In genomic region chr21:43974791-43975468, GRCh38 we compare ENCODE assay signal across 11 cellular contexts. TPM values are rescaled to one million over a fixed set of nuclear protein-coding genes. Genes with fewer than 3 reads are reported as not detected.
DNase-seq lines count a peak whose midpoint lies in the region; ATAC-seq, FAIRE-seq and TF ChIP-seq lines count a peak whose summit lies in the region.
"Had no signal": no experiment of that assay in that cellular context is flagged by ENCODE, and none has a peak within 500 bp of the region (broad histone marks: within the 10 kb centered on the region; RNA-seq: fewer than 3 reads in every experiment).

No MANE protein-coding gene starts in this region.

- H3K9me3 Mint-ChIP-seq in T-cell, result no peaks in the 10 kb centered on the region
- H3K9me3 Mint-ChIP-seq: activated naive CD4-positive, alpha-beta T cell treated with anti-CD3 and anti-CD28 coated beads for 36 hours had no signal

- TF ChIP-seq EP300 in upper lobe of left lung (IDR thresholded peaks at IDR 0.05), result no peak

- H3K4me3 ChIP-seq in left ventricle myocardium inferior, result no peak overlapping the region
- H3K4me3 ChIP-seq in keratinocyte (ENCODE audit: control insufficient read depth in 2 of 3, extremely low read depth in 1 of 3, insufficient read depth in 2 of 3, low read depth in 1 of 3, low read length in 3 of 3), result no peak overlapping the region
- no peak overlapping the region for H3K4me3 ChIP-seq in upper lobe of left lung
- H3K4me3 ChIP-seq: Peyer's patch, tibial nerve had no signal

- CTCF ChIA-PET in T-cell (lab: Charles Lee), result interaction anchor here (0.6 to 2.4 kb wide), 3 partner anchors 93 to 164 kb away, joined by 4 to 9 read pairs (median 8); no protein-coding TSS in a partner anchor

- POLR2A ChIA-PET in T-cell (lab: Charles Lee), result interaction anchor here in 1 of 2 donors (0.5 to 0.7 kb wide), 2 partner anchors 48 to 1503 kb away, joined by 3 to 6 read pairs; no protein-coding TSS in a partner anchor

- H3K36me3 ChIP-seq in left ventricle myocardium inferior (peaks cover 71% of the 10 kb centered on the region), keratinocyte (ENCODE audit: control insufficient read depth in 2 of 2, extremely low read depth in 1 of 2, insufficient read depth in 2 of 2, low read length in 2 of 2) (peaks cover 7 to 10% of the 10 kb centered on the region in 2 experiments), upper lobe of left lung (peaks cover 9 to 52% (median 45%) of the 10 kb centered on the region in 4 donors)

- H3K9me3 ChIP-seq in left ventricle myocardium inferior (replicated peaks) (no peaks in the 10 kb centered on the region), keratinocyte (ENCODE audit: control insufficient read depth, low read depth, low read length) (no peaks in the 10 kb centered on the region), upper lobe of left lung (no peaks in the 10 kb centered on the region)
- H3K9me3 ChIP-seq: Peyer's patch, tibial nerve had no signal

- H3K27me3 ChIP-seq in left ventricle myocardium inferior (ENCODE audit: low read depth) (no peaks in the 10 kb centered on the region), keratinocyte (ENCODE audit: control insufficient read depth, extremely low read depth, insufficient read depth, low read length) (no peaks in the 10 kb centered on the region), upper lobe of left lung (no peaks in the 10 kb centered on the region)
- H3K27me3 ChIP-seq: Peyer's patch, tibial nerve had no signal

- WGBS in upper lobe of left lung, 2 donors, result 83 to 90% methylated on average over 15 to 16 of the region's 16 CpGs

- no peak overlapping the region for H3K27ac Mint-ChIP-seq in T-cell
- H3K27ac Mint-ChIP-seq: activated naive CD4-positive, alpha-beta T cell treated with anti-CD3 and anti-CD28 coated beads for 36 hours had no signal

- no peaks in the 10 kb centered on the region for H3K79me2 ChIP-seq in keratinocyte (ENCODE audit: control insufficient read depth, insufficient read depth, low read length)

- no peak for TF ChIP-seq POLR2A in upper lobe of left lung (IDR thresholded peaks at IDR 0.05)

- no peak overlapping the region for H3K9ac ChIP-seq in keratinocyte (ENCODE audit: control insufficient read depth, extremely low read depth, insufficient read depth, low read length)

- no peak overlapping the region for H3K4me3 Mint-ChIP-seq in T-cell
- H3K4me3 Mint-ChIP-seq: activated naive CD4-positive, alpha-beta T cell treated with anti-CD3 and anti-CD28 coated beads for 36 hours had no signal

- H4K20me1 ChIP-seq in keratinocyte (ENCODE audit: control insufficient read depth, extremely low read depth, insufficient read depth, low read length), result no peaks in the 10 kb centered on the region

- peak overlapping the region; percentile 34 for H3K4me2 ChIP-seq in keratinocyte (ENCODE audit: control insufficient read depth, extremely low read depth, insufficient read depth, low read depth, low read length)

- H3K27ac ChIP-seq in left ventricle myocardium inferior (replicated peaks), result no peak overlapping the region
- no peak overlapping the region for H3K27ac ChIP-seq in keratinocyte (ENCODE audit: control insufficient read depth, insufficient read depth, low read length)
- no peak overlapping the region for H3K27ac ChIP-seq in upper lobe of left lung
- H3K27ac ChIP-seq: Peyer's patch had no signal

- H3K4me1 ChIP-seq in left ventricle myocardium inferior (peaks cover 13% of the 10 kb centered on the region), keratinocyte (ENCODE audit: control insufficient read depth, extremely low read depth, insufficient read depth, low read length) (no peaks in the 10 kb centered on the region), upper lobe of left lung (peaks cover 3 to 23% (median 14%) of the 10 kb centered on the region in 4 donors)

- dilution Hi-C loops in keratinocyte (cut with MboI; ENCODE audit: extremely low pct_ligation_motif_present, low sequenced_read_pairs), result no loop called here

- DNase-seq in Right ventricle myocardium inferior (ENCODE audit: missing footprints) (no peak), left ventricle myocardium inferior (no peak), T-cell (no peak), keratinocyte (ENCODE audit: low read depth, low spot score) (no peak), upper lobe of left lung (no peak), HuH-7 (ENCODE audit: low spot score) (no peak)
- no peak for DNase-seq in stimulated activated naive CD4-positive, alpha-beta T cell treated with Interleukin-2 at 50 U/mL for 16 hours (lab: John Stamatoyannopoulos, UW)

- H2AFZ ChIP-seq in keratinocyte (ENCODE audit: control insufficient read depth, low read length), result no peak overlapping the region

- intact Hi-C loops in Right ventricle myocardium inferior (cut with DNase I) (loop anchor here (1.0 to 5.0 kb wide), 3 partner anchors 38 to 165 kb away; no protein-coding TSS in a partner anchor), left ventricle myocardium inferior (cut with micrococcal nuclease) (no loop called here)

- H3K9me1 ChIP-seq in keratinocyte (ENCODE audit: control insufficient read depth, extremely low read depth, insufficient read depth, low read length), result no peaks in the 10 kb centered on the region

- H3K36me3 Mint-ChIP-seq in T-cell, result peaks cover 17% of the 10 kb centered on the region

- ATAC-seq in Right ventricle myocardium inferior (peak; percentile 11), T-cell (replicated peaks in 1 of 4) (peak in 3 of 4 experiments; percentile 13 to 38 (median 21)), upper lobe of left lung (ENCODE audit: low FRiP score in 2 of 2) (peak; percentile 2 to 16), HG03439 (IDR thresholded peaks at IDR 0.05; ENCODE audit: unreplicated experiment) (no peak)

- TF ChIP-seq CTCF in left ventricle myocardium inferior (IDR thresholded peaks at IDR 0.05; ENCODE audit: borderline replicate concordance) (no peak), keratinocyte (optimal IDR thresholded peaks at IDR 0.05 in 1 of 3, IDR thresholded peaks at IDR 0.05 in 1 of 3, conservative IDR thresholded peaks at IDR 0.05 in 1 of 3; ENCODE audit: extremely low read depth in 1 of 3, insufficient read depth in 2 of 3, low read length in 3 of 3) (no peak), upper lobe of left lung (IDR thresholded peaks at IDR 0.05) (no peak)

- H3K4me1 Mint-ChIP-seq in T-cell, result peaks cover 11 to 17% (median 13%) of the 10 kb centered on the region in 3 donors

- no peaks in the 10 kb centered on the region for H3K27me3 Mint-ChIP-seq in T-cell

- no peak for FAIRE-seq in keratinocyte (lab: Jason Lieb, UNC)

RNA-seq across cellular contexts. Expression of gene TRAPPC10, which starts 37.2 kb away (rescaled TPM):
- total RNA-seq in Right ventricle myocardium inferior (20.3 TPM), left ventricle myocardium inferior (21.4 TPM), T-cell (100 to 1,000 TPM in 2 of 5 donors, 10 to 100 TPM in 3; 82.5 to 144 (median 92.2) TPM), upper lobe of left lung (10 to 100 TPM; 36.3 to 46.8 (median 43.4) TPM)
- polyA plus RNA-seq in keratinocyte, result 17.5 to 22.0 TPM (median 21.6 TPM) in 3 replicates
- 8.8 TPM for polyA plus RNA-seq in keratinocyte (2011; ENCODE audit: low read depth)
- polyA plus RNA-seq in keratinocyte (2011; cell fraction: cytosol; rRNA removed), result 17.2 and 24.4 TPM in 2 replicates
- 42.3 and 45.2 TPM in 2 replicates for polyA plus RNA-seq in keratinocyte (2011; cell fraction: nucleus; rRNA removed)
- polyA plus RNA-seq in keratinocyte (2012; ENCODE audit: low replicate concordance), result 16.2 and 16.8 TPM in 2 replicates
- 28.2 to 46.0 TPM (median 29.8 TPM) in 3 replicates for polyA minus RNA-seq in keratinocyte
- polyA minus RNA-seq in keratinocyte (2011; cell fraction: cytosol; rRNA and poly(A)+ RNA removed), result 10.7 TPM
- polyA minus RNA-seq in keratinocyte (2011; cell fraction: nucleus; rRNA and poly(A)+ RNA removed), result 27.9 and 55.5 TPM in 2 replicates
